23 cellular contexts compared by ENCODE assay signal in the genomic region with DNA sequence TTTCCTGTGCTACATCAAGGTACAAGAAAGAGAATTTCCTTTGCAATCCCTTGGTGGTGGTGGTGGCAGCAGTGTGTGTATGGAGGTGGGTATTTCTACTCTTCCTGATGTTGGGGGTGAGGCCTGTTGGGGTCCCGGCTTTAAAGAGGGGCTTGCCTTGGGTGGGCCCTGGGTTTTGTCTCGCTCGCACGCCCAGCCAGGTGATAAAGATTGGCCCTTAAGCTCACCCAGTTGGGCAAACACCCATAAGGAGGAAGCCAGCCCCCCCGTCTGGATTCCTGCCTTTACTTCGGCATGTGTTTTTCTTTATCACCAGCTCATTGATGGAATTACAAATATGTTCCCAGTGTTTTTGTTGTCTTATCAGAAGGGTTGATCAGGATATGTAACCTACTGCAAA. TPM values are rescaled to one million over a fixed set of nuclear protein-coding genes. Genes with fewer than 3 reads are reported as not detected.
DNase-seq lines count a peak whose midpoint lies in the region; ATAC-seq and TF ChIP-seq lines count a peak whose summit lies in the region.
"Had no signal": no experiment of that assay in that cellular context is flagged by ENCODE, and none has a peak within 500 bp of the region (broad histone marks: within the 10 kb centered on the region; RNA-seq: fewer than 3 reads in every experiment).

No MANE protein-coding gene starts in this region.

- peaks cover 36% of the 10 kb centered on the region for H3K27me3 Mint-ChIP-seq in activated CD8-positive, alpha-beta T cell treated with anti-CD3 and anti-CD28 coated beads, Interleukin-2, amount 10 ng/mL, durations not matched to agents 7 days and 5 days (ENCODE audit: low read depth)

- no peaks in the 10 kb centered on the region for H3K9me3 ChIP-seq in right cardiac atrium (ENCODE audit: control insufficient read depth, low read length)
- no peaks in the 10 kb centered on the region for H3K9me3 ChIP-seq in adrenal gland (replicated peaks in 1 of 3)
- no peaks in the 10 kb centered on the region for H3K9me3 ChIP-seq in MM.1S (replicated peaks; ENCODE audit: insufficient read depth, low read length)
- H3K9me3 ChIP-seq: A549 had no signal

- H3K9me2 ChIP-seq in MM.1S (replicated peaks; ENCODE audit: insufficient read depth, low read length) = no peaks in the 10 kb centered on the region

- H3K4me2 ChIP-seq in MM.1S (ENCODE audit: low read depth, low read length) = no peak overlapping the region
- H3K4me2 ChIP-seq: A549 had no signal

- intact Hi-C loops in Right ventricle myocardium inferior (cut with DNase I) (no loop called here), right cardiac atrium (cut with DNase I) (no loop called here), adrenal gland (cut with DNase I) (no loop called here)

- TF ChIP-seq POLR2A in adrenal gland (IDR thresholded peaks at IDR 0.05) = no peak

- ATAC-seq in Right ventricle myocardium inferior (no peak), right cardiac atrium (no peak)
- no peak for ATAC-seq in activated CD8-positive, alpha-beta T cell treated with anti-CD3 and anti-CD28 coated beads, Interleukin-2, amount 10 ng/mL, durations not matched to agents 7 days and 5 days
- ATAC-seq: A549, K562 had no signal

- CTCF ChIA-PET in activated CD8-positive, alpha-beta T cell treated with anti-CD3 and anti-CD28 coated beads, Interleukin-2, amount 10 ng/mL, durations not matched to agents 7 days and 5 days (lab: Charles Lee) = interaction anchor here (1.8 kb wide), 1 partner anchor 12 kb away, joined by 9 read pairs; no protein-coding TSS in a partner anchor

- H4K20me1 ChIP-seq in MM.1S (ENCODE audit: insufficient read depth, low read length) = no peaks in the 10 kb centered on the region

- no peaks in the 10 kb centered on the region for H3F3A ChIP-seq in MM.1S (ENCODE audit: insufficient read depth, low read length)

- H3K79me2 ChIP-seq in MM.1S (ENCODE audit: low read length) = no peaks in the 10 kb centered on the region

- DNase-seq in Right ventricle myocardium inferior (ENCODE audit: missing footprints) (peak; percentile 28), right cardiac atrium (no peak), adrenal gland (peak in 5 of 7 donors; percentile 0 to 49 (median 9)), mucosa of gallbladder (ENCODE audit: low spot score) (peak; percentile 6), ureter (ENCODE audit: low spot score) (peak; percentile 24), middle frontal gyrus (ENCODE audit: extremely low spot score, low spot score) (no peak), MM.1S (no peak)
- DNase-seq in activated CD8-positive, alpha-beta T cell treated with anti-CD3 and anti-CD28 coated beads, Interleukin-2, amount 10 ng/mL, durations not matched to agents 7 days and 5 days = no peak
- DNase-seq: DMS153; EL; HCEC 1CT; NCI-H1417 treated with DMSO at 0.1 percent for 48 hours; NCI-H1930; NCI-H2171; NCI-H446; NCI-H69; NK-92 treated with Interleukin-12 subunit alpha and Interleukin-12 subunit beta, amount 100 ng/mL, for 24 hours; OCI-M1 had no signal

- no peak overlapping the region for H3K27ac Mint-ChIP-seq in activated CD8-positive, alpha-beta T cell treated with anti-CD3 and anti-CD28 coated beads, Interleukin-2, amount 10 ng/mL, durations not matched to agents 7 days and 5 days
- H3K27ac Mint-ChIP-seq: CD14-positive monocyte had no signal

- H3K9ac ChIP-seq in MM.1S (ENCODE audit: low read length) = no peak overlapping the region

- H3K27me3 ChIP-seq in right cardiac atrium (ENCODE audit: control insufficient read depth, insufficient read depth) (no peaks in the 10 kb centered on the region), adrenal gland (no peaks in the 10 kb centered on the region), MM.1S (replicated peaks; ENCODE audit: insufficient read depth, low read length) (peaks cover 90% of the 10 kb centered on the region)

- H3K4me3 ChIP-seq in right cardiac atrium (ENCODE audit: low read length) = no peak overlapping the region
- H3K4me3 ChIP-seq in adrenal gland = no peak overlapping the region
- H3K4me3 ChIP-seq in MM.1S (ENCODE audit: low read length) = no peak overlapping the region
- H3K4me3 ChIP-seq: A549, K562, SJSA1 had no signal

- H3K36me3 Mint-ChIP-seq in activated CD8-positive, alpha-beta T cell treated with anti-CD3 and anti-CD28 coated beads, Interleukin-2, amount 10 ng/mL, durations not matched to agents 7 days and 5 days (ENCODE audit: low read depth) = no peaks in the 10 kb centered on the region

- 90% methylated on average over 6 of the region's 6 CpGs for WGBS in right cardiac atrium
- 84 to 95% (median 91%) methylated on average over 5 to 6 of the region's 6 CpGs for WGBS in adrenal gland, 4 donors

- POLR2A ChIA-PET in activated CD8-positive, alpha-beta T cell treated with anti-CD3 and anti-CD28 coated beads, Interleukin-2, amount 10 ng/mL, durations not matched to agents 7 days and 5 days (lab: Charles Lee) = no interaction called here

- H3K4me1 ChIP-seq in right cardiac atrium (ENCODE audit: control insufficient read depth, insufficient read depth, low read length) = no peaks in the 10 kb centered on the region
- peaks cover 0 to 12% of the 10 kb centered on the region in 2 donors for H3K4me1 ChIP-seq in adrenal gland (replicated peaks in 1 of 2)
- no peaks in the 10 kb centered on the region for H3K4me1 ChIP-seq in MM.1S (ENCODE audit: low read length)
- H3K4me1 ChIP-seq: A549, SJSA1 had no signal

- TF ChIP-seq CTCF in adrenal gland (IDR thresholded peaks at IDR 0.05) (no peak), MM.1S (IDR thresholded peaks at IDR 0.05; ENCODE audit: low read length) (no peak)

- no peaks in the 10 kb centered on the region for H3K36me3 ChIP-seq in adrenal gland (replicated peaks in 1 of 2)
- no peaks in the 10 kb centered on the region for H3K36me3 ChIP-seq in MM.1S (replicated peaks; ENCODE audit: insufficient read depth, low read length)
- H3K36me3 ChIP-seq: SJSA1 had no signal

- H3K9me3 Mint-ChIP-seq in activated CD8-positive, alpha-beta T cell treated with anti-CD3 and anti-CD28 coated beads, Interleukin-2, amount 10 ng/mL, durations not matched to agents 7 days and 5 days (ENCODE audit: insufficient read depth) = no peaks in the 10 kb centered on the region

- peaks cover 9% of the 10 kb centered on the region for H3K4me1 Mint-ChIP-seq in activated CD8-positive, alpha-beta T cell treated with anti-CD3 and anti-CD28 coated beads, Interleukin-2, amount 10 ng/mL, durations not matched to agents 7 days and 5 days (ENCODE audit: low read depth)

- no peak overlapping the region for H3K4me3 Mint-ChIP-seq in activated CD8-positive, alpha-beta T cell treated with anti-CD3 and anti-CD28 coated beads, Interleukin-2, amount 10 ng/mL, durations not matched to agents 7 days and 5 days
- H3K4me3 Mint-ChIP-seq: CD14-positive monocyte had no signal

- H3K27ac ChIP-seq in right cardiac atrium (ENCODE audit: low read length) (no peak overlapping the region), adrenal gland (no peak overlapping the region), MM.1S (ENCODE audit: low read length) (no peak overlapping the region)
- H3K27ac ChIP-seq: A549, HL-60, SJSA1 had no signal

- H2AFZ ChIP-seq in MM.1S (ENCODE audit: low read length) = no peak overlapping the region

RNA-seq across cellular contexts. Expression of a gene that starts 16.0 kb away (rescaled TPM):
- total RNA-seq in Right ventricle myocardium inferior (0.41 TPM), right cardiac atrium (1 to 10 TPM; 2.5 to 3.2 (median 2.8) TPM), adrenal gland (1 to 10 TPM; 1.5 to 9.6 (median 3.4) TPM), mucosa of gallbladder (2.8 TPM), ureter (4.1 TPM)
- polyA plus RNA-seq in right cardiac atrium (1.7 TPM), adrenal gland (1 to 10 TPM in 2 of 3 donors, under 1 TPM in 1; 0.81 to 6.8 (median 3.0) TPM)
- total RNA-seq in activated CD8-positive, alpha-beta T cell treated with anti-CD3 and anti-CD28 coated beads, Interleukin-2, amount 10 ng/mL, durations not matched to agents 7 days and 5 days = 1 to 10 TPM; 3.0 to 3.4 TPM
- total RNA-seq: K562 had no signal
- polyA plus RNA-seq: CD14-positive monocyte had no signal

Comparison
In these comparisons a context has a peak if more than half of its experiments do, and no peak if none do; other contexts are left out.
1. DNase-seq: peak in Right ventricle myocardium inferior (single experiment), adrenal gland (5 of 7), mucosa of gallbladder (single experiment) and ureter (single experiment); none in right cardiac atrium (0 of 3), middle frontal gyrus (single experiment), MM.1S (single experiment) and activated CD8-positive, alpha-beta T cell treated with anti-CD3 and anti-CD28 coated beads, Interleukin-2, amount 10 ng/mL, durations not matched to agents 7 days and 5 days (single experiment).